ENCODE assay signal across 8 cellular contexts in genomic region chr17:15261818-15262290, GRCh38. TPM values are rescaled to one million over a fixed set of nuclear protein-coding genes. Genes with fewer than 3 reads are reported as not detected.
DNase-seq lines count a peak whose midpoint lies in the region; ATAC-seq and TF ChIP-seq lines count a peak whose summit lies in the region.

No MANE protein-coding gene starts in this region.

- no peak for TF ChIP-seq CTCF in WTC11 (IDR thresholded peaks at IDR 0.05)
- no peak for TF ChIP-seq CTCF in left ventricle myocardium inferior (IDR thresholded peaks at IDR 0.05; ENCODE audit: borderline replicate concordance)
- no peak for TF ChIP-seq CTCF in progenitor cell of endocrine pancreas (IDR thresholded peaks at IDR 0.05; ENCODE audit: unreplicated experiment)
- TF ChIP-seq CTCF in GM13976 (IDR thresholded peaks at IDR 0.05; ENCODE audit: borderline replicate concordance, control extremely low read depth, extremely low read depth, insufficient read depth, missing control alignments), result no peak

- peak overlapping the region; percentile 90 for H3K4me3 ChIP-seq in left ventricle myocardium inferior

- peak overlapping the region; percentile 99 for H3K27ac ChIP-seq in left ventricle myocardium inferior (replicated peaks)

- H3K27me3 Mint-ChIP-seq in WTC11 (ENCODE audit: low read depth) (peaks cover 97% of the 10 kb centered on the region), progenitor cell of endocrine pancreas (peaks cover 96% of the 10 kb centered on the region)

- ATAC-seq in WTC11, result no peak
- no peak for ATAC-seq in HG02852 (IDR thresholded peaks at IDR 0.05; ENCODE audit: unreplicated experiment)
- ATAC-seq in GM19455 (IDR thresholded peaks at IDR 0.05; ENCODE audit: unreplicated experiment), result no peak

- no peaks in the 10 kb centered on the region for H3K27me3 ChIP-seq in left ventricle myocardium inferior (ENCODE audit: low read depth)

- peak; percentile 59 for DNase-seq in EH (ENCODE audit: low read depth)
- DNase-seq in WTC11 (ENCODE audit: low spot score), result peak; percentile 22
- peak; percentile 34 for DNase-seq in left ventricle myocardium inferior
- DNase-seq in progenitor cell of endocrine pancreas (ENCODE audit: low spot score, unreplicated experiment), result no peak
- DNase-seq in NCI-H146 treated with DMSO at 0.1 percent for 48 hours (lab: John Stamatoyannopoulos, UW; ENCODE audit: unreplicated experiment), result no peak
- DNase-seq in GM13976 (ENCODE audit: low spot score), result no peak

- CTCF ChIA-PET in WTC11 (lab: Charles Lee), result interaction anchor here (0.8 to 8.2 kb wide), 13 partner anchors 11 to 241 kb away, joined by 3 to 148 read pairs (median 3); no protein-coding TSS in a partner anchor

- H3K4me3 Mint-ChIP-seq in WTC11 (peak overlapping the region; percentile 86), progenitor cell of endocrine pancreas (ENCODE audit: low read depth) (peak overlapping the region; percentile 60)

- H3K9me3 Mint-ChIP-seq in WTC11 (no peaks in the 10 kb centered on the region), progenitor cell of endocrine pancreas (ENCODE audit: low read depth) (no peaks in the 10 kb centered on the region)

- H3K36me3 ChIP-seq in left ventricle myocardium inferior, result peaks cover 30% of the 10 kb centered on the region

- in situ Hi-C loops in GM13976 (cut with MboI; ENCODE audit: low sequenced_read_pairs, unreplicated experiment), result no loop called here

- H3K36me3 Mint-ChIP-seq in WTC11 (no peaks in the 10 kb centered on the region), progenitor cell of endocrine pancreas (ENCODE audit: insufficient read depth) (no peaks in the 10 kb centered on the region)

- H3K4me1 Mint-ChIP-seq in WTC11 (peaks cover 20% of the 10 kb centered on the region), progenitor cell of endocrine pancreas (ENCODE audit: low read depth) (peaks cover 5% of the 10 kb centered on the region)

- no peaks in the 10 kb centered on the region for H3K9me3 ChIP-seq in left ventricle myocardium inferior (replicated peaks)

- peaks cover 85% of the 10 kb centered on the region for H3K4me1 ChIP-seq in left ventricle myocardium inferior

- intact Hi-C loops in left ventricle myocardium inferior (cut with micrococcal nuclease), result loop anchor here (2.0 kb wide), 1 partner anchor 241 kb away; no protein-coding TSS in a partner anchor

- no peak overlapping the region for H3K27ac Mint-ChIP-seq in WTC11
- H3K27ac Mint-ChIP-seq in progenitor cell of endocrine pancreas, result no peak overlapping the region

- POLR2A ChIA-PET in WTC11 (lab: Charles Lee), result no interaction called here

TF ChIP-seq in WTC11, 78 proteins besides CTCF, POLR2A, EP300 and RAD21:
- TF ChIP-seq NFE2L1 (CRISPR knock-in tag; IDR thresholded peaks at IDR 0.05) (no peak), RELA (CRISPR knock-in tag; IDR thresholded peaks at IDR 0.05; ENCODE audit: borderline replicate concordance) (no peak), JAZF1 (CRISPR knock-in tag; IDR thresholded peaks at IDR 0.05) (no peak), PRDM15 (CRISPR knock-in tag; IDR thresholded peaks at IDR 0.05) (no peak), ZNF281 (CRISPR knock-in tag; IDR thresholded peaks at IDR 0.05) (no peak), HMGA2 (CRISPR knock-in tag; IDR thresholded peaks at IDR 0.05) (no peak), FOXP1 (CRISPR knock-in tag; IDR thresholded peaks at IDR 0.05; ENCODE audit: borderline replicate concordance) (no peak), USF1 (CRISPR knock-in tag; IDR thresholded peaks at IDR 0.05) (no peak), ATF2 (CRISPR knock-in tag; IDR thresholded peaks at IDR 0.05; ENCODE audit: borderline replicate concordance, low read depth) (no peak), E2F5 (CRISPR knock-in tag; IDR thresholded peaks at IDR 0.05) (no peak), NR1H2 (CRISPR knock-in tag; IDR thresholded peaks at IDR 0.05) (no peak), ZNF396 (CRISPR knock-in tag; IDR thresholded peaks at IDR 0.05; ENCODE audit: borderline replicate concordance) (no peak), E2F4 (CRISPR knock-in tag; IDR thresholded peaks at IDR 0.05; ENCODE audit: borderline replicate concordance, low read depth) (no peak)

RNA-seq across cellular contexts. Expression of gene PMP22, which starts 3.3 kb away (rescaled TPM):
- 1.5 to 3.0 TPM (median 1.9 TPM) in 3 replicates for total RNA-seq in WTC11 (2021)
- total RNA-seq in left ventricle myocardium inferior, result 135 TPM
- total RNA-seq in progenitor cell of endocrine pancreas, result 0.93 and 1.2 TPM in 2 replicates

Comparison
In these comparisons a context has a peak if more than half of its experiments do, and no peak if none do; other contexts are left out.
1. DNase-seq: peak in EH (single experiment), WTC11 (single experiment) and left ventricle myocardium inferior (single experiment); none in progenitor cell of endocrine pancreas (single experiment), NCI-H146 treated with DMSO at 0.1 percent for 48 hours (single experiment) and GM13976 (single experiment).
2. RNA of gene PMP22, which starts 3.3 kb away (total RNA-seq): 135 TPM in left ventricle myocardium inferior (single experiment); 1.5 to 3.0 TPM in WTC11 and 0.93 to 1.2 TPM in progenitor cell of endocrine pancreas; every median in the first group is over 10 times any median in the second.